Comparison of ENCODE assay signal across 30 cellular contexts in genomic region chr22:36744413-36744765, GRCh38. TPM values are rescaled to one million over a fixed set of nuclear protein-coding genes. Genes with fewer than 3 reads are reported as not detected.
"Had no signal": no experiment of that assay in that cellular context is flagged by ENCODE, and none has a peak within 500 bp of the region (broad histone marks: within the 10 kb centered on the region; RNA-seq: fewer than 3 reads in every experiment).

No MANE protein-coding gene starts in this region.

- H3K4me1 Mint-ChIP-seq: activated naive CD4-positive, alpha-beta T cell treated with anti-CD3 and anti-CD28 coated beads, Interleukin-2, amount 50 U/mL, for 24 hours; activated naive CD8-positive, alpha-beta T cell treated with anti-CD3 and anti-CD28 coated beads for 36 hours; activated naive CD8-positive, alpha-beta T cell treated with anti-CD3 and anti-CD28 coated beads, Interleukin-2, amount 50 U/mL, for 24 hours; activated T-helper 17 cell treated with anti-CD3 and anti-CD28 coated beads, Interleukin-2, amount 50 U/mL, for 72 hours had no signal

- H3K36me3 ChIP-seq: adrenal gland, esophagus muscularis mucosa, gastrocnemius medialis, heart left ventricle had no signal

- H3K4me1 ChIP-seq: adrenal gland, body of pancreas, esophagus muscularis mucosa, foreskin keratinocyte, gastrocnemius medialis, heart left ventricle had no signal

- H3K27me3 ChIP-seq: body of pancreas had no signal

- H3K9me3 ChIP-seq: adrenal gland, body of pancreas, gastrocnemius medialis had no signal

- DNase-seq: activated CD4-positive, alpha-beta T cell treated with anti-CD3 and anti-CD28 coated beads for 48 hours; activated CD4-positive, alpha-beta T cell treated with anti-CD3 and anti-CD28 coated beads, Interleukin-2, amount 50 U/mL, for 1 hour; activated CD4-positive, alpha-beta T cell treated with anti-CD3 and anti-CD28 coated beads, Interleukin-2, amount 50 U/mL, for 48 hours; activated CD8-positive, alpha-beta memory T cell treated with anti-CD3 and anti-CD28 coated beads for 24 hours; activated CD8-positive, alpha-beta T cell treated with anti-CD3 and anti-CD28 coated beads for 36 hours; activated effector memory CD4-positive, alpha-beta T cell treated with Interleukin-2 at 50 U/mL for 16 hours; activated naive CD4-positive, alpha-beta T cell treated with anti-CD3 and anti-CD28 coated beads for 36 hours; activated naive CD8-positive, alpha-beta T cell treated with anti-CD3 and anti-CD28 coated beads for 36 hours; activated naive CD8-positive, alpha-beta T cell treated with anti-CD3 and anti-CD28 coated beads, Interleukin-2, amount 50 U/mL, for 24 hours; activated T-cell treated with anti-CD3 and anti-CD28 coated beads, Interleukin-2, amount 50 U/mL, for 4 hours; aorta; central memory CD4-positive, alpha-beta T cell; cerebellar nuclear complex; effector memory CD4-positive, alpha-beta T cell; erythroblast; foreskin keratinocyte; gastrocnemius medialis; glutamatergic neuron; heart left ventricle; T-helper 2 cell had no signal

- H3K4me3 Mint-ChIP-seq: activated CD8-positive, alpha-beta T cell treated with anti-CD3 and anti-CD28 coated beads for 36 hours; activated naive CD4-positive, alpha-beta T cell treated with anti-CD3 and anti-CD28 coated beads for 36 hours; activated naive CD4-positive, alpha-beta T cell treated with anti-CD3 and anti-CD28 coated beads, Interleukin-2, amount 50 U/mL, for 24 hours; activated naive CD8-positive, alpha-beta T cell treated with anti-CD3 and anti-CD28 coated beads for 36 hours; activated naive CD8-positive, alpha-beta T cell treated with anti-CD3 and anti-CD28 coated beads, Interleukin-2, amount 50 U/mL, for 24 hours; activated T-cell treated with anti-CD3 and anti-CD28 coated beads, Interleukin-2, amount 50 U/mL, for 4 hours; activated T-helper 17 cell treated with anti-CD3 and anti-CD28 coated beads, Interleukin-2, amount 50 U/mL, for 72 hours; dendritic cell treated with granulocyte-macrophage colony-stimulating factor and Interleukin-4, amounts not matched to agents 40 ng/mL and 50 ng/mL, for 4 days had no signal

- H3K27ac ChIP-seq: adrenal gland, body of pancreas, coronary artery, dorsolateral prefrontal cortex, esophagus muscularis mucosa, foreskin keratinocyte, gastrocnemius medialis, heart left ventricle had no signal

- H3K4me3 ChIP-seq: adrenal gland, body of pancreas, coronary artery, dorsolateral prefrontal cortex, esophagus muscularis mucosa, gastrocnemius medialis, heart left ventricle had no signal

- ATAC-seq: activated CD4-positive, CD25-positive, alpha-beta regulatory T cell treated with anti-CD3 and anti-CD28 coated beads, Interleukin-2, amount 50 U/mL, for 24 hours; activated CD8-positive, alpha-beta T cell treated with anti-CD3 and anti-CD28 coated beads for 36 hours; activated naive CD8-positive, alpha-beta T cell treated with anti-CD3 and anti-CD28 coated beads, Interleukin-2, amount 50 U/mL, for 24 hours; activated T-cell treated with anti-CD3 and anti-CD28 coated beads, Interleukin-2, amount 50 U/mL, for 4 hours; activated T-helper 17 cell treated with anti-CD3 and anti-CD28 coated beads, Interleukin-2, amount 50 U/mL, for 72 hours; body of pancreas; foreskin keratinocyte; gastrocnemius medialis had no signal

- H3K36me3 Mint-ChIP-seq: activated naive CD4-positive, alpha-beta T cell treated with anti-CD3 and anti-CD28 coated beads, Interleukin-2, amount 50 U/mL, for 24 hours; activated naive CD8-positive, alpha-beta T cell treated with anti-CD3 and anti-CD28 coated beads for 36 hours had no signal

- H3K27ac Mint-ChIP-seq: activated CD8-positive, alpha-beta T cell treated with anti-CD3 and anti-CD28 coated beads for 36 hours; activated naive CD4-positive, alpha-beta T cell treated with anti-CD3 and anti-CD28 coated beads for 36 hours; activated naive CD4-positive, alpha-beta T cell treated with anti-CD3 and anti-CD28 coated beads, Interleukin-2, amount 50 U/mL, for 24 hours; activated naive CD8-positive, alpha-beta T cell treated with anti-CD3 and anti-CD28 coated beads for 36 hours; activated naive CD8-positive, alpha-beta T cell treated with anti-CD3 and anti-CD28 coated beads, Interleukin-2, amount 50 U/mL, for 24 hours; activated T-helper 17 cell treated with anti-CD3 and anti-CD28 coated beads, Interleukin-2, amount 50 U/mL, for 72 hours; dendritic cell treated with granulocyte-macrophage colony-stimulating factor and Interleukin-4, amounts not matched to agents 40 ng/mL and 50 ng/mL, for 4 days had no signal

- H3K27me3 Mint-ChIP-seq: activated T-helper 17 cell treated with anti-CD3 and anti-CD28 coated beads, Interleukin-2, amount 50 U/mL, for 72 hours had no signal

- H3K9me3 Mint-ChIP-seq: activated CD8-positive, alpha-beta T cell treated with anti-CD3 and anti-CD28 coated beads for 36 hours; activated naive CD4-positive, alpha-beta T cell treated with anti-CD3 and anti-CD28 coated beads for 36 hours; activated naive CD4-positive, alpha-beta T cell treated with anti-CD3 and anti-CD28 coated beads, Interleukin-2, amount 50 U/mL, for 24 hours; activated naive CD8-positive, alpha-beta T cell treated with anti-CD3 and anti-CD28 coated beads for 36 hours; activated naive CD8-positive, alpha-beta T cell treated with anti-CD3 and anti-CD28 coated beads, Interleukin-2, amount 50 U/mL, for 24 hours; activated T-cell treated with anti-CD3 and anti-CD28 coated beads, Interleukin-2, amount 50 U/mL, for 4 hours; activated T-helper 17 cell treated with anti-CD3 and anti-CD28 coated beads, Interleukin-2, amount 50 U/mL, for 72 hours; dendritic cell treated with granulocyte-macrophage colony-stimulating factor and Interleukin-4, amounts not matched to agents 40 ng/mL and 50 ng/mL, for 4 days had no signal

RNA-seq across cellular contexts. Expression of gene CACNG2, which starts 40.8 kb away (rescaled TPM):
- total RNA-seq: activated CD8-positive, alpha-beta T cell treated with anti-CD3 and anti-CD28 coated beads for 36 hours; activated naive CD4-positive, alpha-beta T cell treated with anti-CD3 and anti-CD28 coated beads for 36 hours; activated naive CD8-positive, alpha-beta T cell treated with anti-CD3 and anti-CD28 coated beads for 36 hours; activated T-cell treated with anti-CD3 and anti-CD28 coated beads, Interleukin-2, amount 50 U/mL, for 4 hours; activated T-helper 17 cell treated with anti-CD3 and anti-CD28 coated beads, Interleukin-2, amount 50 U/mL, for 72 hours; aorta; body of pancreas; esophagus muscularis mucosa; foreskin keratinocyte; gastrocnemius medialis; heart left ventricle; T-helper 1 cell treated with Interleukin-12 subunit alpha and Interleukin-12 subunit beta and Interleukin-4 antibody, amounts not matched to agents 30 ng/mL and 1 ng/mL, for 36 hours had no signal
- polyA plus RNA-seq: foreskin keratinocyte, heart left ventricle had no signal
